ENCODE assay signal across 1 cellular context in genomic region chr11:121246769-121247035, GRCh38.
TF ChIP-seq lines count a peak whose summit lies in the region.

No MANE protein-coding gene starts in this region.

TF ChIP-seq in H1, 55 proteins besides CTCF, POLR2A, EP300 and RAD21:
- TF ChIP-seq SIN3A (conservative IDR thresholded peaks at IDR 0.05 in 1 of 2, IDR thresholded peaks at IDR 0.05 in 1 of 2; ENCODE audit: low read depth in 1 of 2, low read length in 2 of 2) (no peak), POU5F1 (IDR thresholded peaks at IDR 0.05; ENCODE audit: low read depth, low read length) (no peak), KDM1A (IDR thresholded peaks at IDR 0.05; ENCODE audit: borderline replicate concordance, low read length) (no peak), SIX5 (IDR thresholded peaks at IDR 0.05; ENCODE audit: low read depth, low read length) (no peak), KDM4A (IDR thresholded peaks at IDR 0.05; ENCODE audit: low read depth, low read length, severe bottlenecking) (no peak), CHD7 (IDR thresholded peaks at IDR 0.05; ENCODE audit: insufficient replicate concordance, low read length) (no peak), CHD1 (IDR thresholded peaks at IDR 0.05; ENCODE audit: low read depth, low read length) (no peak), CREB1 (IDR thresholded peaks at IDR 0.05) (no peak), EGR1 (IDR thresholded peaks at IDR 0.05; ENCODE audit: borderline replicate concordance, low read depth, low read length) (no peak), RNF2 (IDR thresholded peaks at IDR 0.05; ENCODE audit: borderline replicate concordance, low read depth, low read length, missing control alignments, poor library complexity, severe bottlenecking) (no peak), BRCA1 (IDR thresholded peaks at IDR 0.05; ENCODE audit: low read depth, low read length) (no peak)
